Comparison of ENCODE assay signal across 16 cellular contexts in the genomic region with DNA sequence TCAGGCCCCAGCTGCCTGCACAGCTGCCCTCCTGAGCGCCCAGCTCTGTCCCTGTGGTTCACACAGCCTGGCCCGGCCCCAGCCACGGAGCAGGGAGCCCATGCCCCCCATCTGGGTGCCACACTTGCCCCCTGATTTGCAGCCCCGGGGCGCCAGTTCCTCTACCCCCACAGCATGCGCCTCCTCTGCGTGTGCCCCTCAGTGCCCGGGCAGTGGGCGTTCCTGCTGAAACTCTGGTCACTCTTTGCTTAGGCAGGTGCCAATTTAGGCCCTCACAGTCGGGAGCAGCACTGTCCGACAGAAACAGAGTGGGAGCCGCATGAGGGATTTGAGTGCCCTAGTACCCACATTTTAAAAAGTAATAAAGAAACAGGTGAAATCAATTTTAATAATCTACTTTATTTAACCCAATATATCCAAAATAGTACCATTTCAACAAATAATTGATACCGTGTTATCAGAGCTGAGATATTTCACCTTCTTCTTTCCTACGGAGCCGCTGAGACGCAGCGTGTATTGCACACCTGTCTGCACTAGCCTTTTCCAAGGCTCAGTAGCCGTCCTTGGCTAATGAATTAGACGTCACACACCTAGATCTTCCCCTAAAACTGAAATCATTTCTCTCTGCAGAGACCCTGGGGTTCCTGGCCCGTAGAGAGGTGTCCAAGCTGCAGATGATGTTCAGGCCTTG.
DNase-seq lines count a peak whose midpoint lies in the region; FAIRE-seq and TF ChIP-seq lines count a peak whose summit lies in the region.
"Had no signal": no experiment of that assay in that cellular context is flagged by ENCODE, and none has a peak within 500 bp of the region (broad histone marks: within the 10 kb centered on the region; RNA-seq: fewer than 3 reads in every experiment).

No MANE protein-coding gene starts in this region.

- no peak overlapping the region for H3K56ac ChIP-seq in H1 (replicated peaks; ENCODE audit: insufficient read length, low read depth, low read length)

- no peak overlapping the region for H2BK20ac ChIP-seq in H1 (ENCODE audit: low read length)

- H3K4me1 ChIP-seq in PC-9 (replicated peaks; ENCODE audit: insufficient read depth), result peaks cover 7% of the 10 kb centered on the region
- H3K4me1 ChIP-seq in H1 (replicated peaks in 1 of 4; ENCODE audit: control insufficient read depth in 3 of 4, insufficient read depth in 4 of 4, low read length in 3 of 4), result peaks cover 0 to 26% (median 16%) of the 10 kb centered on the region in 4 experiments; a peak in 6 of 7 replicates
- peaks cover 70% of the 10 kb centered on the region for H3K4me1 ChIP-seq in muscle layer of colon (ENCODE audit: insufficient read depth, low read length)
- peaks cover 49% of the 10 kb centered on the region for H3K4me1 ChIP-seq in vagina

- TF ChIP-seq EP300 in H1 (IDR thresholded peaks at IDR 0.05; ENCODE audit: borderline replicate concordance in 1 of 2, low read depth in 2 of 2, low read length in 2 of 2), result no peak

- no peak overlapping the region for H3K14ac ChIP-seq in H1 (ENCODE audit: insufficient read length)

- no peak overlapping the region for H3K4ac ChIP-seq in H1 (replicated peaks; ENCODE audit: insufficient read length, low read depth, low read length)

- H2BK120ac ChIP-seq in H1 (replicated peaks; ENCODE audit: low read depth, low read length), result no peak overlapping the region

- no peak for DNase-seq in PC-9
- no peak for DNase-seq in H1 (ENCODE audit: low read depth in 1 of 2, low spot score in 2 of 2)
- peak; percentile 25 for DNase-seq in superior temporal gyrus (ENCODE audit: extremely low spot score)
- no peak for DNase-seq in NCI-H1694 (lab: John Stamatoyannopoulos, UW)
- no peak for DNase-seq in activated T-cell treated with anti-CD3 and anti-CD28 coated beads, Interleukin-2, amount 50 U/mL, for 1 hour
- DNase-seq in mesenteric fat pad (ENCODE audit: low spot score), result no peak
- no peak for DNase-seq in vagina (ENCODE audit: extremely low spot score in 2 of 2)
- DNase-seq: activated CD4-positive, alpha-beta memory T cell treated with anti-CD3 and anti-CD28 coated beads for 36 hours; activated effector memory CD4-positive, alpha-beta T cell treated with anti-CD3 and anti-CD28 coated beads, Interleukin-2, amount 50 U/mL, for 16 hours; CD4-positive, CD25-positive, alpha-beta regulatory T cell; central memory CD4-positive, alpha-beta T cell; Karpas-422; NCI-H1930; SIG-M5; stimulated activated CD4-positive, alpha-beta T cell treated with anti-CD3 and anti-CD28 coated beads, Interleukin-2, amount 100 ng/mL, for 48 hours had no signal

- H2AFZ ChIP-seq in PC-9 (no peak overlapping the region), H1 (ENCODE audit: low read length) (no peak overlapping the region)

- H3K27me3 ChIP-seq in PC-9 (ENCODE audit: insufficient read depth, low read depth) (no peaks in the 10 kb centered on the region), H1 (replicated peaks in 1 of 4; ENCODE audit: control insufficient read depth in 3 of 4, extremely low read depth in 1 of 4, insufficient read depth in 3 of 4, low read length in 3 of 4) (no peaks in the 10 kb centered on the region), muscle layer of colon (ENCODE audit: control insufficient read depth in 1 of 2, insufficient read depth in 2 of 2, low read length in 2 of 2) (no peaks in the 10 kb centered on the region), vagina (no peaks in the 10 kb centered on the region)

- TF ChIP-seq CTCF in PC-9 (conservative IDR thresholded peaks at IDR 0.05) (no peak), H1 (IDR thresholded peaks at IDR 0.05; ENCODE audit: control extremely low read depth in 1 of 3, insufficient read depth in 1 of 3, low read depth in 1 of 3, low read length in 3 of 3) (no peak), vagina (IDR thresholded peaks at IDR 0.05) (no peak)

- peaks cover 10% of the 10 kb centered on the region; the same call in 1 of the 2 replicates for H3F3A ChIP-seq in PC-9 (ENCODE audit: insufficient read depth, low read depth)

- H3K9me3 ChIP-seq in PC-9 (ENCODE audit: insufficient read depth, low read depth) (no peaks in the 10 kb centered on the region), H1 (ENCODE audit: insufficient read depth in 2 of 2, low read depth in 1 of 2, low read length in 1 of 2) (no peaks in the 10 kb centered on the region), muscle layer of colon (ENCODE audit: low read length) (no peaks in the 10 kb centered on the region), vagina (no peaks in the 10 kb centered on the region)

- H3K36me3 ChIP-seq in PC-9 (ENCODE audit: low read depth) (no peaks in the 10 kb centered on the region), H1 (ENCODE audit: control insufficient read depth in 2 of 4, insufficient read depth in 4 of 4, low read length in 3 of 4) (no peaks in the 10 kb centered on the region), muscle layer of colon (ENCODE audit: insufficient read depth, low read length) (no peaks in the 10 kb centered on the region), vagina (peaks cover 0 to 3% of the 10 kb centered on the region in 2 donors)

- H4K20me1 ChIP-seq in PC-9 (ENCODE audit: insufficient read depth), result no peaks in the 10 kb centered on the region; the same call in 1 of the 2 replicates
- H4K20me1 ChIP-seq in H1 (replicated peaks in 1 of 2; ENCODE audit: control insufficient read depth in 1 of 2, insufficient read depth in 2 of 2, low read length in 2 of 2), result peaks cover 20 to 37% of the 10 kb centered on the region in 2 experiments

- CTCF ChIA-PET in PC-9 (lab: Charles Lee) (no interaction called here), H1 (lab: Charles Lee; ENCODE audit: partially characterized antibody) (no interaction called here)

- no peak overlapping the region; the same call in 1 of the 2 replicates for H3K18ac ChIP-seq in H1 (ENCODE audit: extremely low read depth, low read length)

- intact Hi-C loops in PC-9 (cut with micrococcal nuclease; ENCODE audit: unreplicated experiment) (no loop called here), vagina (cut with DNase I) (loop anchor here (10.0 kb wide), 1 partner anchor 250 kb away; no protein-coding TSS in a partner anchor)

- H3K9me2 ChIP-seq in PC-9 (ENCODE audit: insufficient read depth), result no peaks in the 10 kb centered on the region

- H2AK5ac ChIP-seq in H1 (ENCODE audit: low read depth, low read length), result no peak overlapping the region

- peak overlapping the region; percentile 66; the same call in 1 of the 2 replicates for H2BK5ac ChIP-seq in H1 (ENCODE audit: low read depth, low read length)

- FAIRE-seq in H1 (lab: Jason Lieb, UNC), result no peak

- H3K79me1 ChIP-seq in H1 (ENCODE audit: low read depth, low read length), result peaks cover 12% of the 10 kb centered on the region

- H3K4me2 ChIP-seq in PC-9 (no peak overlapping the region), H1 (ENCODE audit: insufficient read depth in 1 of 2, low read depth in 2 of 2, low read length in 2 of 2) (no peak overlapping the region)

- no peak for TF ChIP-seq POLR2A in H1 (IDR thresholded peaks at IDR 0.05; ENCODE audit: control extremely low read depth in 1 of 2, low read depth in 2 of 2, low read length in 2 of 2)
- no peak for TF ChIP-seq POLR2A in vagina (IDR thresholded peaks at IDR 0.05)

- peak overlapping the region; percentile 75; the same call in 1 of the 2 replicates for H3K27ac ChIP-seq in PC-9
- H3K27ac ChIP-seq in H1 (ENCODE audit: low read depth, low read length), result 0 out of 2 replicates have a peak overlapping the region, but pooled peaks have one; percentile 14
- peak overlapping the region; percentile 96 for H3K27ac ChIP-seq in muscle layer of colon (ENCODE audit: low read depth, low read length)
- no peak overlapping the region for H3K27ac ChIP-seq in vagina

- POLR2A ChIA-PET in PC-9 (lab: Charles Lee; ENCODE audit: unreplicated experiment), result no interaction called here
- POLR2A ChIA-PET in H1 (lab: Charles Lee; ENCODE audit: partially characterized antibody), result interaction anchor here (1.2 to 1.6 kb wide), 2 partner anchors 11 to 133 kb away, joined by 4 read pairs; no protein-coding TSS in a partner anchor

- H2BK15ac ChIP-seq in H1 (ENCODE audit: low read length), result no peak overlapping the region

- H4K8ac ChIP-seq in H1 (ENCODE audit: extremely low read depth, insufficient read depth, low read length), result no peak overlapping the region

- no peak overlapping the region for H4K5ac ChIP-seq in H1 (ENCODE audit: insufficient read length, low read depth, low read length)

- H3K79me2 ChIP-seq in PC-9 (ENCODE audit: low read depth) (peaks cover 10% of the 10 kb centered on the region; the same call in 1 of the 2 replicates), H1 (ENCODE audit: control insufficient read depth in 1 of 2, insufficient read depth in 2 of 2, low read length in 2 of 2) (peaks cover 0 to 4% of the 10 kb centered on the region in 2 experiments; a peak in 1 of 4 replicates)

- WGBS in H1 (ENCODE audit: extremely low coverage in 1 of 2, insufficient coverage in 1 of 2, insufficient read length in 1 of 2, insufficient replicate concordance in 2 of 2, low coverage in 1 of 2, low lambda C conversion rate in 2 of 2, missing lambda C conversion rate in 1 of 2), 2 experiments, result 91% methylated on average over 20 of the region's 20 CpGs; no CpG with 5 or more reads in 1 of the 2 experiments

- H3K9ac ChIP-seq in H1 (replicated peaks in 1 of 4; ENCODE audit: extremely low read depth in 1 of 4, low read depth in 3 of 4, low read length in 3 of 4), result no peak overlapping the region
- H3K9ac ChIP-seq in muscle layer of colon (ENCODE audit: low read length), result no peak overlapping the region

- H2BK12ac ChIP-seq in H1 (ENCODE audit: low read depth, low read length), result no peak overlapping the region

- no peak for TF ChIP-seq RAD21 in H1 (IDR thresholded peaks at IDR 0.05 in 1 of 2, conservative IDR thresholded peaks at IDR 0.05 in 1 of 2; ENCODE audit: low read depth in 2 of 2, low read length in 2 of 2)

- BruUV-seq in PC-9 (replicated peaks; lab: Mats Ljungman, UMichigan), result no TSS peak

- H3K4me3 ChIP-seq in PC-9, result no peak overlapping the region
- H3K4me3 ChIP-seq in H1 (ENCODE audit: extremely low read depth in 1 of 4, insufficient read depth in 2 of 4, low read depth in 3 of 4, low read length in 4 of 4), result no peak overlapping the region
- H3K4me3 ChIP-seq in muscle layer of colon (ENCODE audit: low read depth in 1 of 2, low read length in 2 of 2), result peak overlapping the region in 1 of 2 donors; percentile 35
- H3K4me3 ChIP-seq in vagina, result no peak overlapping the region

- no peak overlapping the region for H3K23ac ChIP-seq in H1 (ENCODE audit: insufficient read length)

- H3K23me2 ChIP-seq in H1 (ENCODE audit: low read depth, low read length), result no peaks in the 10 kb centered on the region

- no peak overlapping the region for H4K91ac ChIP-seq in H1 (replicated peaks; ENCODE audit: insufficient read length, low read length)

TF ChIP-seq in H1, 55 proteins besides CTCF, POLR2A, EP300 and RAD21 (continues in another document):
- TF ChIP-seq, protein P1, sequence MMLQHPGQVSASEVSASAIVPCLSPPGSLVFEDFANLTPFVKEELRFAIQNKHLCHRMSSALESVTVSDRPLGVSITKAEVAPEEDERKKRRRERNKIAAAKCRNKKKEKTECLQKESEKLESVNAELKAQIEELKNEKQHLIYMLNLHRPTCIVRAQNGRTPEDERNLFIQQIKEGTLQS (IDR thresholded peaks at IDR 0.05; ENCODE audit: insufficient read depth, low read depth, low read length), result no peak
- TF ChIP-seq ZNF274 (IDR thresholded peaks at IDR 0.05; ENCODE audit: borderline replicate concordance, extremely low read depth, low read length), result no peak
